In genomic region chr13:94269557-94269956, GRCh38 we compare ENCODE assay signal across 25 cellular contexts.
"Had no signal": no experiment of that assay in that cellular context is flagged by ENCODE, and none has a peak within 500 bp of the region (broad histone marks: within the 10 kb centered on the region; RNA-seq: fewer than 3 reads in every experiment).

No MANE protein-coding gene starts in this region.

- H3K9me3 Mint-ChIP-seq: activated CD4-positive, alpha-beta memory T cell treated with anti-CD3 and anti-CD28 coated beads, Interleukin-2, amount 10 ng/mL, durations not matched to agents 7 days and 5 days; activated naive CD4-positive, alpha-beta T cell treated with anti-CD3 and anti-CD28 coated beads for 36 hours; activated T-helper 17 cell treated with anti-CD3 and anti-CD28 coated beads, Interleukin-2, amount 50 U/mL, for 72 hours had no signal

- H3K4me1 Mint-ChIP-seq: activated CD4-positive, alpha-beta memory T cell treated with anti-CD3 and anti-CD28 coated beads, Interleukin-2, amount 10 ng/mL, durations not matched to agents 7 days and 5 days; activated CD4-positive, alpha-beta T cell treated with anti-CD3 and anti-CD28 coated beads for 36 hours; activated T-helper 17 cell treated with anti-CD3 and anti-CD28 coated beads, Interleukin-2, amount 50 U/mL, for 72 hours had no signal

- H3K9me3 ChIP-seq: breast epithelium, colonic mucosa, SJCRH30, SK-N-SH had no signal

- H3K4me3 Mint-ChIP-seq: activated CD4-positive, alpha-beta memory T cell treated with anti-CD3 and anti-CD28 coated beads, Interleukin-2, amount 10 ng/mL, durations not matched to agents 7 days and 5 days; activated CD4-positive, alpha-beta T cell treated with anti-CD3 and anti-CD28 coated beads for 36 hours; activated naive CD4-positive, alpha-beta T cell treated with anti-CD3 and anti-CD28 coated beads for 36 hours; activated naive CD8-positive, alpha-beta T cell; activated T-helper 17 cell treated with anti-CD3 and anti-CD28 coated beads, Interleukin-2, amount 50 U/mL, for 72 hours had no signal

- H3K27me3 Mint-ChIP-seq: activated CD4-positive, alpha-beta memory T cell treated with anti-CD3 and anti-CD28 coated beads, Interleukin-2, amount 10 ng/mL, durations not matched to agents 7 days and 5 days; activated CD4-positive, alpha-beta T cell treated with anti-CD3 and anti-CD28 coated beads for 36 hours; activated naive CD8-positive, alpha-beta T cell had no signal

- H3K27me3 ChIP-seq: breast epithelium, colonic mucosa, SJCRH30 had no signal

- H3K36me3 ChIP-seq: breast epithelium, colonic mucosa, SJCRH30 had no signal

- DNase-seq: activated CD4-positive, alpha-beta memory T cell treated with anti-CD3 and anti-CD28 coated beads, Interleukin-2, amount 10 ng/mL, durations not matched to agents 7 days and 5 days; activated CD4-positive, alpha-beta T cell treated with anti-CD3 and anti-CD28 coated beads for 36 hours; activated CD4-positive, alpha-beta T cell treated with anti-CD3 and anti-CD28 coated beads, Interleukin-2, amount 50 U/mL, for 1 hour; activated gamma-delta T cell; activated naive CD4-positive, alpha-beta T cell treated with anti-CD3 and anti-CD28 coated beads for 36 hours; activated T-cell treated with anti-CD3 and anti-CD28 coated beads for 4 hours; activated T-cell treated with anti-CD3 and anti-CD28 coated beads, Interleukin-2, amount 50 U/mL, for 48 hours; aorta; caudate nucleus; colonic mucosa; KG1; NCI-H1105; NCI-H1436; NCI-H2171; NCI-H446; NCI-H524; NCI-H82; PC-3; SJCRH30; SK-N-SH; T-helper 1 cell had no signal

- H3K27ac Mint-ChIP-seq: activated CD4-positive, alpha-beta memory T cell treated with anti-CD3 and anti-CD28 coated beads, Interleukin-2, amount 10 ng/mL, durations not matched to agents 7 days and 5 days; activated CD4-positive, alpha-beta T cell treated with anti-CD3 and anti-CD28 coated beads for 36 hours; activated naive CD4-positive, alpha-beta T cell treated with anti-CD3 and anti-CD28 coated beads for 36 hours; activated naive CD8-positive, alpha-beta T cell; activated T-helper 17 cell treated with anti-CD3 and anti-CD28 coated beads, Interleukin-2, amount 50 U/mL, for 72 hours had no signal

- H3K4me3 ChIP-seq: breast epithelium, colonic mucosa, SJCRH30 had no signal

- H3K27ac ChIP-seq: breast epithelium, colonic mucosa, SJCRH30, VCaP had no signal

- H3K9ac ChIP-seq: SK-N-SH had no signal

- ATAC-seq: activated CD4-positive, alpha-beta T cell treated with anti-CD3 and anti-CD28 coated beads for 36 hours; activated T-helper 17 cell treated with anti-CD3 and anti-CD28 coated beads, Interleukin-2, amount 50 U/mL, for 72 hours; PC-3 had no signal

- H3K4me1 ChIP-seq: breast epithelium, colonic mucosa, SJCRH30 had no signal
